ENCODE assay signal across 28 cellular contexts in the genomic region with DNA sequence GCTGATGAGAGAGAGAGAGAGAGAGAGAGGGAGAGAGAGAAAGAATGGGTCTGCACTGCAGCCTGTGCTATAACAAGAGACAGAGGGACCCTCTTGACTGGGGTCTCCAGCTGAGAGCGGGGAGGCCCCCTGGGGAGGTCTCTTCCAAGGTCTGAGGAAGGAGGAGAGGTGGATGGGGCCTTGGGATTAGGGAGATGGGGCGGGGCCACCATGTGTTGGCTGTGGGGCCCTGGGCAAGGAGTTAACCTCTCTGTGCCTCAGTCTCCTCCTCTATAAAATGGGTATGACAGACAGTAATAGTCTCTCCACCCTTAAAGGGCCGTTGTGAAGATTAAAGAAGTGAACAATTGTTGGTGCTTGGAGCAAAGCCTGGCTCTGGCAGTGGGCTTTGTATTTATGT.
A peak's percentile ranks its signal among the peaks of the same experiment; 100 is the strongest.
DNase-seq lines count a peak whose midpoint lies in the region; ATAC-seq and TF ChIP-seq lines count a peak whose summit lies in the region.
"Had no signal": no experiment of that assay in that cellular context is flagged by ENCODE, and none has a peak within 500 bp of the region (broad histone marks: within the 10 kb centered on the region; RNA-seq: fewer than 3 reads in every experiment).

No MANE protein-coding gene starts in this region.

- POLR2A ChIA-PET in IMR-90 (lab: Charles Lee; ENCODE audit: unreplicated experiment), result no interaction called here

- no peak overlapping the region for H3K4me3 Mint-ChIP-seq in activated T-cell treated with anti-CD3 and anti-CD28 coated beads, Interleukin-2, amount 50 U/mL, for 24 hours
- H3K4me3 Mint-ChIP-seq in stimulated activated memory B cell treated with anti-CD40 and anti-IgM and Interleukin-4, amounts not matched to agents 10 μg/mL and 1 μg/mL and 100 μg/mL, for 72 hours, result no peak overlapping the region
- no peak overlapping the region for H3K4me3 Mint-ChIP-seq in effector memory CD8-positive, alpha-beta T cell
- H3K4me3 Mint-ChIP-seq: CD4-positive, CD25-positive, alpha-beta regulatory T cell; HFFc6 had no signal

- TF ChIP-seq CTCF in IMR-90 (conservative IDR thresholded peaks at IDR 0.05; ENCODE audit: low read depth, low read length), result no peak

- CTCF ChIA-PET in IMR-90 (lab: Yijun Ruan, JAX), result no interaction called here

- H4K8ac ChIP-seq in IMR-90 (ENCODE audit: low read depth in 2 of 2, low read length in 2 of 2) (no peak overlapping the region), mesenchymal stem cell (ENCODE audit: low read length) (no peak overlapping the region)

- H3K9me1 ChIP-seq in IMR-90 (ENCODE audit: insufficient read depth, low read length), result 0 out of 2 replicates have a peak, but pooled peaks cover 14% of the 10 kb centered on the region

- H2AFZ ChIP-seq in IMR-90 (replicated peaks; ENCODE audit: low read length, poor library complexity) (peak overlapping the region; percentile 23), mesenchymal stem cell (ENCODE audit: low read depth, low read length) (no peak overlapping the region)
- H2AFZ ChIP-seq: GM23248 had no signal

- H2BK20ac ChIP-seq in IMR-90 (ENCODE audit: low read depth, low read length), result no peak overlapping the region

- no peak for TF ChIP-seq POLR2A in IMR-90 (IDR thresholded peaks at IDR 0.05; ENCODE audit: low read depth, low read length)

- no peaks in the 10 kb centered on the region for H3K36me3 Mint-ChIP-seq in activated T-cell treated with anti-CD3 and anti-CD28 coated beads, Interleukin-2, amount 50 U/mL, for 24 hours (ENCODE audit: low read depth)
- H3K36me3 Mint-ChIP-seq in stimulated activated memory B cell treated with anti-CD40 and anti-IgM and Interleukin-4, amounts not matched to agents 10 μg/mL and 1 μg/mL and 100 μg/mL, for 72 hours, result no peaks in the 10 kb centered on the region
- peaks cover 1% of the 10 kb centered on the region for H3K36me3 Mint-ChIP-seq in effector memory CD8-positive, alpha-beta T cell (ENCODE audit: insufficient read depth)
- H3K36me3 Mint-ChIP-seq: CD4-positive, CD25-positive, alpha-beta regulatory T cell had no signal

- H4K91ac ChIP-seq in IMR-90 (ENCODE audit: insufficient read depth, low read depth, low read length), result no peak overlapping the region
- peak overlapping the region; percentile 37 for H4K91ac ChIP-seq in mesenchymal stem cell (ENCODE audit: low read length)

- intact Hi-C loops in IMR-90 (cut with micrococcal nuclease), result no loop called here

- peaks cover 2% of the 10 kb centered on the region for H3K4me1 Mint-ChIP-seq in activated T-cell treated with anti-CD3 and anti-CD28 coated beads, Interleukin-2, amount 50 U/mL, for 24 hours (ENCODE audit: low read depth)
- peaks cover 3% of the 10 kb centered on the region for H3K4me1 Mint-ChIP-seq in stimulated activated memory B cell treated with anti-CD40 and anti-IgM and Interleukin-4, amounts not matched to agents 10 μg/mL and 1 μg/mL and 100 μg/mL, for 72 hours
- no peaks in the 10 kb centered on the region for H3K4me1 Mint-ChIP-seq in effector memory CD8-positive, alpha-beta T cell (ENCODE audit: low read depth in 2 of 2)

- peak; percentile 26 for DNase-seq in activated T-cell treated with anti-CD3 and anti-CD28 coated beads, Interleukin-2, amount 50 U/mL, for 24 hours
- DNase-seq in activated T-cell treated with anti-CD3 and anti-CD28 coated beads, Interleukin-2, amount 50 U/mL, for 1 hour, result no peak
- DNase-seq in IMR-90, result no peak
- no peak for DNase-seq in mesenchymal stem cell
- no peak for DNase-seq in SK-N-DZ (ENCODE audit: low spot score)
- DNase-seq in effector memory CD8-positive, alpha-beta T cell, result no peak
- DNase-seq: activated CD4-positive, alpha-beta T cell treated with anti-CD3 and anti-CD28 coated beads, Interleukin-2, amount 50 U/mL, for 48 hours; AML-193; caudate nucleus; CD4-positive, CD25-positive, alpha-beta regulatory T cell; DND-41; GM23248; HFFc6; KBM-7; NCI-H1092 treated with DMSO at 0.1 percent for 48 hours; NCI-H2029 treated with DMSO at 0.1 percent for 48 hours; NCI-H2227 treated with DMSO at 0.1 percent for 48 hours; NCI-H526; OCI-M1; stimulated activated naive CD4-positive, alpha-beta T cell had no signal

- H3K9me3 ChIP-seq in IMR-90 (ENCODE audit: control insufficient read depth, insufficient read depth, low read length) (peaks cover 3% of the 10 kb centered on the region; the same call in 1 of the 2 replicates), mesenchymal stem cell (ENCODE audit: control insufficient read depth, low read length) (no peaks in the 10 kb centered on the region)
- H3K9me3 ChIP-seq: left lung, psoas muscle, uterus had no signal

- WGBS in IMR-90 (ENCODE audit: extremely low coverage in 2 of 2, insufficient read length in 1 of 2), 2 experiments, result no CpG with 5 or more reads among the region's 3 CpGs
- WGBS in mesenchymal stem cell, result 100% methylated on average over 3 of the region's 3 CpGs

- H3K23ac ChIP-seq in IMR-90 (ENCODE audit: low read depth, low read length) (no peak overlapping the region), mesenchymal stem cell (ENCODE audit: low read length in 2 of 2) (no peak overlapping the region)

- H3K4ac ChIP-seq in IMR-90 (ENCODE audit: low read depth, low read length) (no peak overlapping the region), mesenchymal stem cell (ENCODE audit: low read depth in 1 of 2, low read length in 2 of 2) (no peak overlapping the region)

- no peak overlapping the region for H3K27ac Mint-ChIP-seq in activated T-cell treated with anti-CD3 and anti-CD28 coated beads, Interleukin-2, amount 50 U/mL, for 24 hours
- H3K27ac Mint-ChIP-seq in stimulated activated memory B cell treated with anti-CD40 and anti-IgM and Interleukin-4, amounts not matched to agents 10 μg/mL and 1 μg/mL and 100 μg/mL, for 72 hours, result no peak overlapping the region
- no peak overlapping the region for H3K27ac Mint-ChIP-seq in effector memory CD8-positive, alpha-beta T cell
- H3K27ac Mint-ChIP-seq: activated T-helper 2 cell treated with anti-CD3 and anti-CD28 coated beads, Interferon-gamma antibody, Interleukin-2, Interleukin-4, amounts not matched to agents 10 μg/mL and 5 μg/mL and 100 μg/mL, durations not matched to agents 14 hours and 24 hours and 36 hours; CD4-positive, CD25-positive, alpha-beta regulatory T cell; HFFc6 had no signal

- H3K27ac ChIP-seq in IMR-90 (ENCODE audit: insufficient read depth, low read length) (no peak overlapping the region), mesenchymal stem cell (ENCODE audit: low read length, poor library complexity, severe bottlenecking) (no peak overlapping the region)
- H3K27ac ChIP-seq: GM23248, left lung, psoas muscle, SK-N-MC had no signal

- H2AK5ac ChIP-seq in IMR-90 (ENCODE audit: low read depth, low read length) (no peak overlapping the region), mesenchymal stem cell (ENCODE audit: low read length, severe bottlenecking) (no peak overlapping the region)

- H2AK9ac ChIP-seq in IMR-90 (replicated peaks; ENCODE audit: low read depth, low read length, poor library complexity), result no peak overlapping the region

- H3K27me3 Mint-ChIP-seq in activated T-cell treated with anti-CD3 and anti-CD28 coated beads, Interleukin-2, amount 50 U/mL, for 24 hours, result no peaks in the 10 kb centered on the region
- H3K27me3 Mint-ChIP-seq in stimulated activated memory B cell treated with anti-CD40 and anti-IgM and Interleukin-4, amounts not matched to agents 10 μg/mL and 1 μg/mL and 100 μg/mL, for 72 hours, result peaks cover 69% of the 10 kb centered on the region
- peaks cover 0 to 31% of the 10 kb centered on the region in 2 donors for H3K27me3 Mint-ChIP-seq in effector memory CD8-positive, alpha-beta T cell
- H3K27me3 Mint-ChIP-seq: CD4-positive, CD25-positive, alpha-beta regulatory T cell had no signal

- H2BK15ac ChIP-seq in IMR-90 (ENCODE audit: low read depth, low read length) (no peak overlapping the region), mesenchymal stem cell (ENCODE audit: low read depth, poor library complexity, severe bottlenecking) (no peak overlapping the region)

- in situ Hi-C loops in IMR-90 (cut with MboI; ENCODE audit: low sequenced_read_pairs), result no loop called here

- no peaks in the 10 kb centered on the region for H4K20me1 ChIP-seq in IMR-90 (ENCODE audit: insufficient read depth, low read length)

- no peak for TF ChIP-seq RAD21 in IMR-90 (IDR thresholded peaks at IDR 0.05; ENCODE audit: low read length)

- H3K4me3 ChIP-seq in IMR-90 (ENCODE audit: insufficient read depth, low read depth, low read length), result no peak overlapping the region
- no peak overlapping the region for H3K4me3 ChIP-seq in mesenchymal stem cell (ENCODE audit: insufficient read depth in 1 of 2, low read depth in 1 of 2, low read length in 2 of 2)
- H3K4me3 ChIP-seq: GM23248, left lung, psoas muscle, SK-N-MC, uterus had no signal

- H3K18ac ChIP-seq in IMR-90 (ENCODE audit: low read depth, low read length) (no peak overlapping the region), mesenchymal stem cell (ENCODE audit: low read depth in 1 of 2, low read length in 2 of 2) (peak overlapping the region in 1 of 2 experiments; percentile 31)

- no peak overlapping the region for H3K56ac ChIP-seq in IMR-90 (ENCODE audit: extremely low read depth, insufficient read depth, low read length)

- no peak overlapping the region for H4K5ac ChIP-seq in IMR-90 (ENCODE audit: low read depth, low read length)

- H3K9me3 Mint-ChIP-seq in activated T-cell treated with anti-CD3 and anti-CD28 coated beads, Interleukin-2, amount 50 U/mL, for 24 hours, result no peaks in the 10 kb centered on the region
- peaks cover 10% of the 10 kb centered on the region for H3K9me3 Mint-ChIP-seq in stimulated activated memory B cell treated with anti-CD40 and anti-IgM and Interleukin-4, amounts not matched to agents 10 μg/mL and 1 μg/mL and 100 μg/mL, for 72 hours
- no peaks in the 10 kb centered on the region for H3K9me3 Mint-ChIP-seq in effector memory CD8-positive, alpha-beta T cell
- H3K9me3 Mint-ChIP-seq: activated T-helper 2 cell treated with anti-CD3 and anti-CD28 coated beads, Interferon-gamma antibody, Interleukin-2, Interleukin-4, amounts not matched to agents 10 μg/mL and 5 μg/mL and 100 μg/mL, durations not matched to agents 14 hours and 24 hours and 36 hours; HFFc6 had no signal

- ATAC-seq in IMR-90 (ENCODE audit: low read depth) (no peak), HG02981 (IDR thresholded peaks at IDR 0.05; ENCODE audit: unreplicated experiment) (no peak)
- ATAC-seq in stimulated activated memory B cell treated with anti-CD40 and anti-IgM and Interleukin-4, amounts not matched to agents 10 μg/mL and 1 μg/mL and 100 μg/mL, for 72 hours, result peak; percentile 18
- ATAC-seq in effector memory CD8-positive, alpha-beta T cell (replicated peaks), result no peak
- ATAC-seq: activated CD4-positive, CD25-positive, alpha-beta regulatory T cell treated with anti-CD3 and anti-CD28 coated beads, Interleukin-2, amount 50 U/mL, for 24 hours; left lung; psoas muscle had no signal

- H2BK120ac ChIP-seq in IMR-90 (ENCODE audit: low read depth, low read length) (no peak overlapping the region), mesenchymal stem cell (ENCODE audit: low read depth, low read length) (no peak overlapping the region)

- H3K4me2 ChIP-seq in IMR-90 (ENCODE audit: low read depth, low read length) (no peak overlapping the region), mesenchymal stem cell (ENCODE audit: low read length, poor library complexity, severe bottlenecking) (no peak overlapping the region)

- H3K36me3 ChIP-seq in IMR-90 (ENCODE audit: control insufficient read depth, insufficient read depth, low read length) (no peaks in the 10 kb centered on the region), mesenchymal stem cell (ENCODE audit: control insufficient read depth in 1 of 2, insufficient read depth in 2 of 2, low read depth in 1 of 2, low read length in 2 of 2) (no peaks in the 10 kb centered on the region)
- H3K36me3 ChIP-seq: left lung, uterus had no signal

- H2BK5ac ChIP-seq in IMR-90 (ENCODE audit: low read depth, low read length, poor library complexity, severe bottlenecking), result no peak overlapping the region
- H2BK5ac ChIP-seq in mesenchymal stem cell (ENCODE audit: low read depth, low read length, poor library complexity, severe bottlenecking), result no peak overlapping the region

- H3K9ac ChIP-seq in IMR-90 (ENCODE audit: low read depth, low read length) (no peak overlapping the region), mesenchymal stem cell (ENCODE audit: low read length) (no peak overlapping the region)
- H3K9ac ChIP-seq: GM23248 had no signal

- no peaks in the 10 kb centered on the region for H3K79me1 ChIP-seq in IMR-90 (ENCODE audit: low read depth in 1 of 2, low read length in 2 of 2)
- H3K79me1 ChIP-seq in mesenchymal stem cell (replicated peaks; ENCODE audit: low read length, poor library complexity, severe bottlenecking), result no peaks in the 10 kb centered on the region

- no peak overlapping the region for H2BK12ac ChIP-seq in mesenchymal stem cell (ENCODE audit: low read length in 2 of 2)

- H3K4me1 ChIP-seq in IMR-90 (ENCODE audit: control insufficient read depth, insufficient read depth, low read length) (peaks cover 14% of the 10 kb centered on the region), mesenchymal stem cell (ENCODE audit: control insufficient read depth, insufficient read depth, low read depth, low read length) (peaks cover 10% of the 10 kb centered on the region)

- no peak overlapping the region for H3K14ac ChIP-seq in IMR-90 (replicated peaks; ENCODE audit: low read depth, low read length)
- H3K14ac ChIP-seq in mesenchymal stem cell (ENCODE audit: low read length in 2 of 2), result no peak overlapping the region

- no TSS peak for BruUV-seq in IMR-90 (replicated peaks; lab: Mats Ljungman, UMichigan)

- dilution Hi-C loops in IMR-90 (cut with HindIII; ENCODE audit: low sequenced_read_pairs, unreplicated experiment), result no loop called here

- no peaks in the 10 kb centered on the region for H3K27me3 ChIP-seq in IMR-90 (ENCODE audit: control insufficient read depth, insufficient read depth, low read length)
- peaks cover 0 to 4% of the 10 kb centered on the region in 2 experiments for H3K27me3 ChIP-seq in mesenchymal stem cell (ENCODE audit: control insufficient read depth in 1 of 2, insufficient read depth in 1 of 2, low read length in 2 of 2)
- H3K27me3 ChIP-seq: left lung, uterus had no signal
